ENCODE assay signal across 20 cellular contexts in genomic region chr7:116509982-116510579, GRCh38. TPM values are rescaled to one million over a fixed set of nuclear protein-coding genes. Genes with fewer than 3 reads are reported as not detected.
A peak's percentile ranks its signal among the peaks of the same experiment; 100 is the strongest.
DNase-seq lines count a peak whose midpoint lies in the region; ATAC-seq, FAIRE-seq and TF ChIP-seq lines count a peak whose summit lies in the region.
"Had no signal": no experiment of that assay in that cellular context is flagged by ENCODE, and none has a peak within 500 bp of the region (broad histone marks: within the 10 kb centered on the region; RNA-seq: fewer than 3 reads in every experiment).

No MANE protein-coding gene starts in this region.

- H3K36me3 ChIP-seq in ACC112 (ENCODE audit: insufficient read depth, low read length) (peaks cover 32% of the 10 kb centered on the region), HCT116 (ENCODE audit: control insufficient read depth in 1 of 2, insufficient read depth in 2 of 2, low read length in 2 of 2) (peaks cover 8 to 29% of the 10 kb centered on the region in 2 experiments), ascending aorta (peaks cover 7 to 26% of the 10 kb centered on the region in 2 donors), keratinocyte (ENCODE audit: control insufficient read depth in 2 of 2, extremely low read depth in 1 of 2, insufficient read depth in 2 of 2, low read length in 2 of 2) (peaks cover 6 to 13% of the 10 kb centered on the region in 2 experiments), WERI-Rb-1 (no peaks in the 10 kb centered on the region), pancreas (no peaks in the 10 kb centered on the region)

- H3K4me1 ChIP-seq in ACC112 (ENCODE audit: control insufficient read depth, insufficient read depth, low read length, unreplicated experiment) (peaks cover 45% of the 10 kb centered on the region), HCT116 (ENCODE audit: control insufficient read depth in 1 of 2, insufficient read depth in 2 of 2, low read length in 2 of 2) (peaks cover 44 to 76% of the 10 kb centered on the region in 2 experiments), ascending aorta (peaks cover 0 to 17% of the 10 kb centered on the region in 2 donors), keratinocyte (ENCODE audit: control insufficient read depth, extremely low read depth, insufficient read depth, low read length) (peaks cover 31% of the 10 kb centered on the region), pancreas (peaks cover 0 to 15% (median 13%) of the 10 kb centered on the region in 3 donors)

- POLR2A ChIA-PET in HCT116 (lab: Charles Lee), result interaction anchor here (1.0 to 2.7 kb wide), 3 partner anchors 8 to 67 kb away, joined by 3 to 7 read pairs (median 6); partner anchors contain the start of gene CAV2

- H3K27ac ChIP-seq in ACC112 (ENCODE audit: low read depth, low read length) (peak overlapping the region; percentile 81), HCT116 (ENCODE audit: low read depth, low read length) (peak overlapping the region; percentile 96), ascending aorta (peak overlapping the region; percentile 20 to 78), keratinocyte (ENCODE audit: control insufficient read depth, insufficient read depth, low read length) (no peak overlapping the region), WERI-Rb-1 (no peak overlapping the region), pancreas (no peak overlapping the region)
- H3K27ac ChIP-seq: body of pancreas had no signal

- CTCF ChIA-PET in HCT116 (lab: Charles Lee), result no interaction called here

- no peaks in the 10 kb centered on the region for H3K9me1 ChIP-seq in keratinocyte (ENCODE audit: control insufficient read depth, extremely low read depth, insufficient read depth, low read length)

- H3K9me3 ChIP-seq in HCT116 (ENCODE audit: control insufficient read depth in 1 of 2, insufficient read depth in 1 of 2, low read depth in 1 of 2, low read length in 2 of 2), result no peaks in the 10 kb centered on the region
- no peaks in the 10 kb centered on the region for H3K9me3 ChIP-seq in ascending aorta
- no peaks in the 10 kb centered on the region for H3K9me3 ChIP-seq in keratinocyte (ENCODE audit: control insufficient read depth, low read depth, low read length)
- no peaks in the 10 kb centered on the region for H3K9me3 ChIP-seq in WERI-Rb-1 (ENCODE audit: severe bottlenecking)
- H3K9me3 ChIP-seq in pancreas, result no peaks in the 10 kb centered on the region
- H3K9me3 ChIP-seq: body of pancreas, left lung had no signal

- H2AFZ ChIP-seq in ACC112 (ENCODE audit: low read length, unreplicated experiment) (no peak overlapping the region), HCT116 (ENCODE audit: low read depth, low read length, poor library complexity, severe bottlenecking) (no peak overlapping the region), keratinocyte (ENCODE audit: control insufficient read depth, low read length) (no peak overlapping the region)

- H4K20me1 ChIP-seq in HCT116 (ENCODE audit: insufficient read depth) (no peaks in the 10 kb centered on the region), keratinocyte (ENCODE audit: control insufficient read depth, extremely low read depth, insufficient read depth, low read length) (no peaks in the 10 kb centered on the region)

- DNase-seq in HCT116 (ENCODE audit: low read depth, low spot score), result no peak
- no peak for DNase-seq in ascending aorta (ENCODE audit: low spot score in 2 of 2)
- DNase-seq in keratinocyte (ENCODE audit: low read depth, low spot score), result no peak
- no peak for DNase-seq in nucleus accumbens (lab: John Stamatoyannopoulos, UW)
- no peak for DNase-seq in WERI-Rb-1
- no peak for DNase-seq in pancreas
- DNase-seq: activated CD8-positive, alpha-beta memory T cell treated with anti-CD3 and anti-CD28 coated beads, Interleukin-2, amount 50 U/mL, for 4 hours; activated naive CD8-positive, alpha-beta T cell treated with anti-CD3 and anti-CD28 coated beads, Interleukin-2, amount 10 ng/mL, durations not matched to agents 7 days and 5 days; body of pancreas; CD8-positive, alpha-beta memory T cell; DMS79; left lung; NCI-H1105 treated with DMSO at 0.1 percent for 48 hours; NCI-H2029 treated with DMSO at 0.1 percent for 48 hours; T-helper 9 cell had no signal

- H3K4me3 ChIP-seq in ACC112 (ENCODE audit: low read depth, low read length) (no peak overlapping the region), HCT116 (replicated peaks in 1 of 2; ENCODE audit: low read depth in 1 of 2, low read length in 2 of 2) (no peak overlapping the region), ascending aorta (no peak overlapping the region), keratinocyte (ENCODE audit: control insufficient read depth in 2 of 3, extremely low read depth in 1 of 3, insufficient read depth in 2 of 3, low read depth in 1 of 3, low read length in 3 of 3) (no peak overlapping the region), WERI-Rb-1 (ENCODE audit: low read depth, low read length) (no peak overlapping the region), pancreas (no peak overlapping the region)
- H3K4me3 ChIP-seq: body of pancreas, left lung had no signal

- ATAC-seq in HCT116, result no peak
- no peak for ATAC-seq in HG03521 (IDR thresholded peaks at IDR 0.05; ENCODE audit: unreplicated experiment)
- ATAC-seq in pancreas, result no peak
- ATAC-seq: activated T-helper 17 cell treated with anti-CD3 and anti-CD28 coated beads, Interleukin-2, amount 50 U/mL, for 72 hours; body of pancreas; WTC11 had no signal

- H3K79me2 ChIP-seq in ACC112 (ENCODE audit: control insufficient read depth, insufficient read depth, low read length, unreplicated experiment), result peaks cover 15% of the 10 kb centered on the region
- peaks cover 22% of the 10 kb centered on the region for H3K79me2 ChIP-seq in HCT116 (ENCODE audit: insufficient read depth, low read length)
- H3K79me2 ChIP-seq in keratinocyte (ENCODE audit: control insufficient read depth, insufficient read depth, low read length), result peaks cover 8% of the 10 kb centered on the region

- RAD21 ChIA-PET in HCT116 (lab: Charles Lee; ENCODE audit: low non-redundant PET in 1 of 2, low total read pairs in 2 of 2, uncharacterized antibody in 2 of 2, unreplicated experiment in 2 of 2), result no interaction called here

- H3K9me2 ChIP-seq in HCT116 (ENCODE audit: insufficient read depth), result no peaks in the 10 kb centered on the region

- no peaks in the 10 kb centered on the region for H3K27me3 ChIP-seq in ACC112 (ENCODE audit: insufficient read depth, low read length)
- H3K27me3 ChIP-seq in HCT116 (ENCODE audit: insufficient read depth, low read length), result no peaks in the 10 kb centered on the region
- H3K27me3 ChIP-seq in ascending aorta, result no peaks in the 10 kb centered on the region
- no peaks in the 10 kb centered on the region for H3K27me3 ChIP-seq in keratinocyte (ENCODE audit: control insufficient read depth, extremely low read depth, insufficient read depth, low read length)
- peaks cover 62% of the 10 kb centered on the region for H3K27me3 ChIP-seq in WERI-Rb-1 (ENCODE audit: insufficient read depth, low read depth, severe bottlenecking)
- H3K27me3 ChIP-seq in pancreas, result no peaks in the 10 kb centered on the region
- H3K27me3 ChIP-seq: body of pancreas, left lung had no signal

- TF ChIP-seq CTCF in HCT116 (IDR thresholded peaks at IDR 0.05 in 2 of 3, conservative IDR thresholded peaks at IDR 0.05 in 1 of 3; ENCODE audit: borderline replicate concordance in 1 of 3, insufficient read depth in 1 of 3, low read depth in 2 of 3, low read length in 2 of 3) (no peak), ascending aorta (IDR thresholded peaks at IDR 0.05) (no peak), keratinocyte (optimal IDR thresholded peaks at IDR 0.05 in 1 of 3, IDR thresholded peaks at IDR 0.05 in 1 of 3, conservative IDR thresholded peaks at IDR 0.05 in 1 of 3; ENCODE audit: extremely low read depth in 1 of 3, insufficient read depth in 2 of 3, low read length in 3 of 3) (no peak), WERI-Rb-1 (IDR thresholded peaks at IDR 0.05; ENCODE audit: low read depth, low read length) (no peak), pancreas (IDR thresholded peaks at IDR 0.05) (no peak)

- TF ChIP-seq RAD21 in HCT116 (IDR thresholded peaks at IDR 0.05; ENCODE audit: low read depth), result no peak

- peak overlapping the region; percentile 75; the same call in 1 of the 2 replicates for H3K4me2 ChIP-seq in HCT116 (ENCODE audit: low read length)
- H3K4me2 ChIP-seq in keratinocyte (ENCODE audit: control insufficient read depth, extremely low read depth, insufficient read depth, low read depth, low read length), result no peak overlapping the region

- H3K9ac ChIP-seq in HCT116 (ENCODE audit: low read length) (no peak overlapping the region; the same call in 1 of the 2 replicates), keratinocyte (ENCODE audit: control insufficient read depth, extremely low read depth, insufficient read depth, low read length) (no peak overlapping the region)

- whole genome bisulfite sequencing in pancreas, 2 donors, result 66% methylated on average over 7 of the region's 7 CpGs

- no TSS peak for BruUV-seq in HCT116 (replicated peaks; lab: Mats Ljungman, UMichigan)

- FAIRE-seq in keratinocyte (lab: Jason Lieb, UNC) (peak; percentile 48), pancreas (lab: Jason Lieb, UNC) (no peak)

- dilution Hi-C loops in keratinocyte (cut with MboI; ENCODE audit: extremely low pct_ligation_motif_present, low sequenced_read_pairs), result loop anchor here (25.0 kb wide), 1 partner anchor 248 kb away; no protein-coding TSS in a partner anchor

- intact Hi-C loops in HCT116 (cut with micrococcal nuclease) (loop anchor here (5.0 kb wide), 1 partner anchor 48 kb away; no protein-coding TSS in a partner anchor), ascending aorta (cut with DNase I) (no loop called here), pancreas (cut with DNase I) (no loop called here)

- no peak for TF ChIP-seq POLR2A in HCT116 (IDR thresholded peaks at IDR 0.05; ENCODE audit: borderline replicate concordance, extremely low read depth, insufficient read depth, insufficient read length)

RNA-seq across cellular contexts. Expression of gene CAV2, which starts 10.5 kb away (rescaled TPM):
- total RNA-seq in HCT116 (2021; ENCODE audit: unreplicated experiment) (157 TPM), ascending aorta (92.6 TPM), pancreas (10 to 100 TPM; 15.0 to 27.6 (median 25.8) TPM)
- polyA plus RNA-seq in HCT116 (2012), result 153 and 174 TPM in 2 replicates
- polyA plus RNA-seq in keratinocyte (467 to 631 TPM (median 530 TPM) in 3 replicates), pancreas (10 to 100 TPM; 18.5 to 26.6 TPM)
- polyA plus RNA-seq in keratinocyte (2011; ENCODE audit: low read depth), result 140 TPM
- polyA plus RNA-seq in keratinocyte (2011; cell fraction: cytosol; rRNA removed), result 511 and 813 TPM in 2 replicates
- 329 and 358 TPM in 2 replicates for polyA plus RNA-seq in keratinocyte (2011; cell fraction: nucleus; rRNA removed)
- polyA plus RNA-seq in keratinocyte (2012; ENCODE audit: low replicate concordance), result 170 and 280 TPM in 2 replicates
- 373 to 543 TPM (median 498 TPM) in 3 replicates for polyA minus RNA-seq in keratinocyte
- 618 TPM for polyA minus RNA-seq in keratinocyte (2011; cell fraction: cytosol; rRNA and poly(A)+ RNA removed)
- polyA minus RNA-seq in keratinocyte (2011; cell fraction: nucleus; rRNA and poly(A)+ RNA removed), result 114 and 202 TPM in 2 replicates
- total RNA-seq: activated naive CD8-positive, alpha-beta T cell treated with anti-CD3 and anti-CD28 coated beads, Interleukin-2, amount 10 ng/mL, durations not matched to agents 7 days and 5 days; CD8-positive, alpha-beta memory T cell had no signal
- polyA plus RNA-seq: CD8-positive, alpha-beta memory T cell; neural cell had no signal

RNA-seq across cellular contexts. Expression of gene CAV1, which starts 14.8 kb away (rescaled TPM):
- 298 TPM for total RNA-seq in HCT116 (2021; ENCODE audit: unreplicated experiment)
- 358 and 529 TPM in 2 replicates for polyA plus RNA-seq in HCT116 (2012)
- 156 TPM for total RNA-seq in ascending aorta
- polyA plus RNA-seq in keratinocyte, result 2,867 to 2,979 TPM (median 2,905 TPM) in 3 replicates
- 537 TPM for polyA plus RNA-seq in keratinocyte (2011; ENCODE audit: low read depth)
- 3,107 and 4,303 TPM in 2 replicates for polyA plus RNA-seq in keratinocyte (2011; cell fraction: cytosol; rRNA removed)
- polyA plus RNA-seq in keratinocyte (2011; cell fraction: nucleus; rRNA removed), result 2,001 and 2,393 TPM in 2 replicates
- polyA plus RNA-seq in keratinocyte (2012; ENCODE audit: low replicate concordance), result 370 and 1,627 TPM in 2 replicates
- polyA minus RNA-seq in keratinocyte, result 4,413 to 5,248 TPM (median 4,690 TPM) in 3 replicates
- 1,844 TPM for polyA minus RNA-seq in keratinocyte (2011; cell fraction: cytosol; rRNA and poly(A)+ RNA removed)
- polyA minus RNA-seq in keratinocyte (2011; cell fraction: nucleus; rRNA and poly(A)+ RNA removed), result 723 and 1,290 TPM in 2 replicates
- total RNA-seq in pancreas, result 10 to 100 TPM in 4 of 6 donors, 1 to 10 TPM in 2; 4.6 to 15.9 (median 11.2) TPM
- polyA plus RNA-seq in pancreas, result 10 to 100 TPM in 1 of 2 donors, 1 to 10 TPM in 1; 9.7 to 19.5 TPM
- polyA plus RNA-seq: CD8-positive, alpha-beta memory T cell; neural cell had no signal

Comparison
In these comparisons a context has a peak if more than half of its experiments do, and no peak if none do; other contexts are left out.
1. H3K27ac ChIP-seq: peak in ACC112 (single experiment), HCT116 (single experiment) and ascending aorta (2 of 2); none in keratinocyte (single experiment), WERI-Rb-1 (single experiment) and pancreas (0 of 4).